Comparison of ENCODE assay signal across 1 cellular context in genomic region chr3:195140816-195141793, GRCh38.
TF ChIP-seq lines count a peak whose summit lies in the region.

No MANE protein-coding gene starts in this region.

TF ChIP-seq in HepG2, 621 proteins besides CTCF, POLR2A, EP300 and RAD21 (continued from another document):
- TF ChIP-seq ZNF710 (CRISPR knock-in tag; IDR thresholded peaks at IDR 0.05; ENCODE audit: borderline replicate concordance) = no peak
- TF ChIP-seq PLRG1 (conservative IDR thresholded peaks at IDR 0.05) = no peak
- TF ChIP-seq TMF1 (CRISPR knock-in tag; IDR thresholded peaks at IDR 0.05; ENCODE audit: low read depth) = no peak
- TF ChIP-seq ZBTB42 (CRISPR knock-in tag; IDR thresholded peaks at IDR 0.05) = no peak
- TF ChIP-seq KLF6 (CRISPR knock-in tag; IDR thresholded peaks at IDR 0.05) = no peak
- 0 out of 2 replicates have a peak, but pooled peaks have one; percentile 31 for TF ChIP-seq ATF7 (IDR thresholded peaks at IDR 0.05)
- no peak for TF ChIP-seq ATF7 (CRISPR knock-in tag; IDR thresholded peaks at IDR 0.05)
- peak; percentile 89 for TF ChIP-seq ZNF264 (CRISPR knock-in tag; IDR thresholded peaks at IDR 0.05)
- no peak for TF ChIP-seq TFDP2 (CRISPR knock-in tag; IDR thresholded peaks at IDR 0.05)
- no peak for TF ChIP-seq FOXO4 (CRISPR knock-in tag; conservative IDR thresholded peaks at IDR 0.05)
TF ChIP-seq in HepG2: peak in this region for 2.
